Comparison of ENCODE assay signal across 8 cellular contexts in the genomic region with DNA sequence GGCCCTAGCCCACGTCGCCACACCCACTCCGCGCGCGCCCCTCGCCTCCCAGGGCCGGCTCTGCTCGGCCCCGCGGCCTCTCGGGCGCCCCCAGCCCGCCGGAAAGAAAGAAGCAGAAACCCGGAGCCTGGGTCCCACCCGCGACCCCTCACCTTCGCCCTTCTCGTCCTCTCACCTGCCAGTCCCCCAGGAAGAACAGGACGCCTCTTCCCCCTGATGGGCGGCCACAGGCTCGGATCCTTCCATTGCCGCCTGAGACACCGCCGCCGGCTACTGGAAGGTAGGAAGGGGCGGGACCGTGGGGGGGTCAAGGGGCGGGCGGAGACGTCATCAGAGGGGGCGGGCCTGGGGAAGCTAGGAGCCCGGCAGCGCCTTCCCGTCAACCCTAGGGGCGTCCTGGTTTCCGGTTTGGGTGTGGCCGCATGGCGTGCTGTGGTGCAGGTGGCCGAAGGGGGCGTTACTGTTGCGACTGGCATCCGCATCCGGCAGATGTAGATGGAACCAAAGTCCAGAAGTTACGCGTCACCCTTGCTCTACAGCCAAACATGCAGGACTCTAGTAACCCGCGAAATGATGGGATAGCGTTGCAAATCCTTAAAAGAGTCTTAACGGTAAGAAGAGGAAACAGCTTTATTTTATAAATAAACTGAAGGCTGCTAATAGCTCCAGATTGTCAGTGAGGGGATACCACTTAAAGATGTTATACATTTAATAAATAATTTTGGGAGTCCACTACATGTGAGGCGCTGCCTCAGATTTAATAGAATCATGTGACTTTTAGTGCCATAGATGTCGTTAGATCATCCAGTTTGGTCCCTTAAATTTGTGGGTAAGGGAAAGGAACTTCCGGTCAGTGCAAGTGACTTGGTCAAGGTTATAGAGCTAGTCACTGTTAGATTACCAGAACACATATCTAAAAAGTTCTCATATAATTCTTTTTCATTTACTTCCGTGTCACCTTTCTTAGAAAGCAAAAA. TPM values are rescaled to one million over a fixed set of nuclear protein-coding genes. Genes with fewer than 3 reads are reported as not detected.
A peak's percentile ranks its signal among the peaks of the same experiment; 100 is the strongest.
DNase-seq lines count a peak whose midpoint lies in the region; ATAC-seq lines count a peak whose summit lies in the region.

A gene (minus strand): TSS at position 282 of the 977 bp plus-strand sequence. CDS start 36 bp downstream, at position 246.

- DNase-seq in CD1c-positive myeloid dendritic cell (ENCODE audit: extremely low spot score), result peak; percentile 97
- DNase-seq in NCI-H748 (lab: John Stamatoyannopoulos, UW; ENCODE audit: unreplicated experiment), result peak; percentile 95
- peak; percentile 94 for DNase-seq in activated CD4-positive, alpha-beta T cell treated with anti-CD3 and anti-CD28 coated beads, Interleukin-2, amount 50 U/mL, for 1 hour
- DNase-seq in dedifferentiated amniotic fluid mesenchymal stem cell (ENCODE audit: extremely low spot score), result peak; percentile 96
- DNase-seq in left lobe of liver (ENCODE audit: low spot score), result peak; percentile 98
- DNase-seq in stimulated activated CD4-positive, alpha-beta T cell treated with anti-CD3 and anti-CD28 coated beads, Interleukin-2, amount 100 ng/mL, for 4 hours (ENCODE audit: low read depth), result peak; percentile 92

- ATAC-seq in GM19372 (IDR thresholded peaks at IDR 0.05; ENCODE audit: low read depth, unreplicated experiment) (peak; percentile 96), HG03558 (IDR thresholded peaks at IDR 0.05; ENCODE audit: extremely low read depth, unreplicated experiment) (peak; percentile 94), left lobe of liver (peak; percentile 98)

RNA-seq across cellular contexts. Expression of the gene that starts here (rescaled TPM):
- 19.6 TPM for total RNA-seq in left lobe of liver

Comparison
In these comparisons a context has a peak if more than half of its experiments do, and no peak if none do; other contexts are left out.
1. Peak in every context shown above with its lines: DNase-seq and ATAC-seq.